In the genomic region with DNA sequence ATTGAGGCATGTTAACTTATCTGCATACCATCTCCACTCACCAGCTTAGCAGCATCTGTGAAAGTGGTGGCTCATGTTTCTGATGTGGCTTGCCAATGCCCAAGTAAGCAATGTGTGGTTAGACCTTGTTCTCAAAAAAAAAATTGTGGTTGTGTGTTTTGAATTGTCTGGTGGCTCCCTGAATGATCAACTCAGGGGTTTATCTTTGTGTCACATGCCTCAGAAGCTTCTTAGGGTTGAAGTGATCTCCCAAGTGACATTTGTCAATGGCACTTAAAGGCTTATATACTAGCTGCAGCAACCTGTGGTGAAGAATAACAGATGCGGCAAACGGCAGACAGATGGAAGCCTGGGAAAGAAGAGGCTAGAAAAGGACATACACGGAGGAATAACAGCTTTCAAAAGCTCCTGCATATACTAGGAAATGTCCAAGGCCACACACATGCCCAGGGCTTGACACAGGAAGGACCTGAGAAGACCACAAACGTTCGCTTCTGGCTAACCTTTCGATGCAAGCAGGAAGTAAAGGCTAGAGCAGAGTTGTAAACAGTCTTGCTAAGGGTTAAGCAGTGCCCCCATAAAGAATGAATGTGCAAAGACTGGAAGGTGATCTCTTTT, we compare ENCODE assay signal across 8 cellular contexts. TPM values are rescaled to one million over a fixed set of nuclear protein-coding genes. Genes with fewer than 3 reads are reported as not detected.
DNase-seq lines count a peak whose midpoint lies in the region; ATAC-seq and TF ChIP-seq lines count a peak whose summit lies in the region.

No MANE protein-coding gene starts in this region.

- WGBS in psoas muscle, 3 donors, result 42 to 50% (median 47%) methylated on average over 6 of the region's 6 CpGs

- H3K27ac Mint-ChIP-seq in activated naive CD4-positive, alpha-beta T cell treated with anti-CD3 and anti-CD28 coated beads for 36 hours, result peak overlapping the region; percentile 6

- no peak overlapping the region for H3K4me3 ChIP-seq in psoas muscle

- no peaks in the 10 kb centered on the region for H3K36me3 ChIP-seq in psoas muscle (ENCODE audit: insufficient read depth in 1 of 2, low read depth in 1 of 2)

- H3K9me3 ChIP-seq in psoas muscle, result peaks cover 14% of the 10 kb centered on the region

- peaks cover 5% of the 10 kb centered on the region for H3K9me3 Mint-ChIP-seq in activated naive CD4-positive, alpha-beta T cell treated with anti-CD3 and anti-CD28 coated beads for 36 hours

- peaks cover 50% of the 10 kb centered on the region for H3K27me3 Mint-ChIP-seq in activated naive CD4-positive, alpha-beta T cell treated with anti-CD3 and anti-CD28 coated beads for 36 hours (ENCODE audit: low read depth)

- TF ChIP-seq CTCF in psoas muscle (IDR thresholded peaks at IDR 0.05), result no peak

- H3K4me3 Mint-ChIP-seq in activated naive CD4-positive, alpha-beta T cell treated with anti-CD3 and anti-CD28 coated beads for 36 hours, result no peak overlapping the region

- H3K27me3 ChIP-seq in psoas muscle (ENCODE audit: insufficient read depth in 3 of 3, low read length in 2 of 3), result peaks cover 0 to 4% (median 0%) of the 10 kb centered on the region in 3 donors

- no peaks in the 10 kb centered on the region for H3K4me1 ChIP-seq in psoas muscle

- peaks cover 2% of the 10 kb centered on the region for H3K36me3 Mint-ChIP-seq in activated naive CD4-positive, alpha-beta T cell treated with anti-CD3 and anti-CD28 coated beads for 36 hours (ENCODE audit: low read depth)

- DNase-seq in NCI-H82 (lab: John Stamatoyannopoulos, UW), result peak; percentile 97
- peak; percentile 69 for DNase-seq in activated naive CD4-positive, alpha-beta T cell treated with anti-CD3 and anti-CD28 coated beads for 36 hours
- DNase-seq in stimulated activated CD4-positive, alpha-beta T cell treated with anti-CD3 and anti-CD28 coated beads, TNF-alpha, amount 100 ng/mL, for 24 hours (ENCODE audit: low read depth in 3 of 3), result peak in 2 of 3 experiments; percentile 17 to 31
- DNase-seq in psoas muscle, result no peak
- no peak for DNase-seq in putamen (ENCODE audit: low spot score)
- DNase-seq in Ammon's horn (ENCODE audit: low spot score), result no peak

- intact Hi-C loops in activated naive CD4-positive, alpha-beta T cell treated with anti-CD3 and anti-CD28 coated beads for 36 hours (cut with micrococcal nuclease), result loop anchor here (1.0 to 5.0 kb wide), 4 partner anchors 20 to 638 kb away; a partner anchor contains a TSS
- intact Hi-C loops in psoas muscle (cut with DNase I), result no loop called here

- CTCF ChIA-PET in activated naive CD4-positive, alpha-beta T cell treated with anti-CD3 and anti-CD28 coated beads for 36 hours (lab: Charles Lee), result interaction anchor here (0.6 to 1.7 kb wide), 5 partner anchors 9 to 552 kb away, joined by 3 to 8 read pairs (median 4); a partner anchor contains a TSS

- peak; percentile 99 for ATAC-seq in GM18907 (IDR thresholded peaks at IDR 0.05; ENCODE audit: unreplicated experiment)
- peak; percentile 91 for ATAC-seq in HG02970 (IDR thresholded peaks at IDR 0.05; ENCODE audit: low FRiP score, unreplicated experiment)
- no peak for ATAC-seq in psoas muscle

- H3K27ac ChIP-seq in psoas muscle, result no peak overlapping the region

- H3K4me1 Mint-ChIP-seq in activated naive CD4-positive, alpha-beta T cell treated with anti-CD3 and anti-CD28 coated beads for 36 hours (ENCODE audit: low read depth), result peaks cover 26% of the 10 kb centered on the region

RNA-seq across cellular contexts. Expression of a gene that starts 42.2 kb away (rescaled TPM):
- under 1 TPM; 0.79 to 0.86 TPM for total RNA-seq in activated naive CD4-positive, alpha-beta T cell treated with anti-CD3 and anti-CD28 coated beads for 36 hours
- total RNA-seq in psoas muscle, result 10 to 100 TPM; 17.0 to 28.6 (median 21.7) TPM
- 10 to 100 TPM in 1 of 3 donors, 1 to 10 TPM in 2; 5.0 to 15.7 (median 7.0) TPM for polyA plus RNA-seq in psoas muscle

Comparison
In these comparisons a context has a peak if more than half of its experiments do, and no peak if none do; other contexts are left out.
1. ATAC-seq: peak in GM18907 (single experiment) and HG02970 (single experiment); none in psoas muscle (0 of 4).
2. DNase-seq: peak in NCI-H82 (single experiment), activated naive CD4-positive, alpha-beta T cell treated with anti-CD3 and anti-CD28 coated beads for 36 hours (single experiment) and stimulated activated CD4-positive, alpha-beta T cell treated with anti-CD3 and anti-CD28 coated beads, TNF-alpha, amount 100 ng/mL, for 24 hours (2 of 3); none in psoas muscle (0 of 2), putamen (single experiment) and Ammon's horn (single experiment).
3. RNA of a gene that starts 42.2 kb away (total RNA-seq): 17.0 to 28.6 TPM in psoas muscle; 0.79 to 0.86 TPM in activated naive CD4-positive, alpha-beta T cell treated with anti-CD3 and anti-CD28 coated beads for 36 hours; every median in the first group is over 4 times any median in the second.